Comparison of ENCODE assay signal across 8 cellular contexts in the genomic region with DNA sequence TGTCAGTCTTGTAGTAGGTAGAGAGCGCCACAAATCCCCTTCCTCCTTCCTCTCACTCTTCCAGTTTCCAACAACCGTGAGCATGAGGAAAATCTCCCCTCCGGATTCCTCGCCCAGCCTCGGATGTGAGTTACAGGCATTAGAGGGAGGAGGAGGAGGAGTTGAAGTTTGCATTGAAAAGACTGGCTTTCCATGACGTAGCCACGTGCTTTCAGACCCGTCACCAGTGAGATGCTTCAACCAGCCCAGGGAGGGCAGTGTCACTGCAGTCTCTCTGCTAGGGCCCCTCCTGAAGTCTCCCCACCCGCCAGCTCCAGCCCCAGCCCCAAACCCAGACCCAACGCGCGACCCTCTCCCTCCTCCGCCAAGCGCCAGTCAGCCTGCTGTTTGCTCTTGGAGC. TPM values are rescaled to one million over a fixed set of nuclear protein-coding genes. Genes with fewer than 3 reads are reported as not detected.
DNase-seq lines count a peak whose midpoint lies in the region; ATAC-seq lines count a peak whose summit lies in the region.

No MANE protein-coding gene starts in this region.

- H2BK12ac ChIP-seq in mesenchymal stem cell (ENCODE audit: low read length in 2 of 2): no peak overlapping the region

- no peak overlapping the region for H4K91ac ChIP-seq in mesenchymal stem cell (ENCODE audit: low read length)

- peaks cover 7% of the 10 kb centered on the region; the same call in 1 of the 2 replicates for H3F3A ChIP-seq in GM23248 (ENCODE audit: insufficient read depth)

- H3K14ac ChIP-seq in mesenchymal stem cell (ENCODE audit: low read length in 2 of 2): no peak overlapping the region

- H3K4ac ChIP-seq in mesenchymal stem cell (ENCODE audit: low read depth in 1 of 2, low read length in 2 of 2): no peak overlapping the region

- no peaks in the 10 kb centered on the region for H3K79me1 ChIP-seq in mesenchymal stem cell (replicated peaks; ENCODE audit: low read length, poor library complexity, severe bottlenecking)

- H3K79me2 ChIP-seq in GM23248 (ENCODE audit: insufficient read depth): no peaks in the 10 kb centered on the region

- H4K8ac ChIP-seq in mesenchymal stem cell (ENCODE audit: low read length): no peak overlapping the region

- H3K27ac ChIP-seq in GM23248: no peak overlapping the region
- no peak overlapping the region for H3K27ac ChIP-seq in mesenchymal stem cell (ENCODE audit: low read length, poor library complexity, severe bottlenecking)
- H3K27ac ChIP-seq in temporal lobe (ENCODE audit: low read depth, low read length): peak overlapping the region; percentile 23

- no peaks in the 10 kb centered on the region for H4K20me1 ChIP-seq in GM23248 (ENCODE audit: insufficient read depth)

- in situ Hi-C loops in ACHN (cut with HindIII; ENCODE audit: low pct_ligation_motif_present, low pct_unique_long_range_greater_than_20kb, low sequenced_read_pairs): no loop called here
- in situ Hi-C loops in GM23248 (cut with MboI): no loop called here

- peaks cover 24% of the 10 kb centered on the region for H3K4me1 Mint-ChIP-seq in T-helper 17 cell

- H3K18ac ChIP-seq in mesenchymal stem cell (ENCODE audit: low read depth in 1 of 2, low read length in 2 of 2): peak overlapping the region in 1 of 2 experiments; percentile 34

- H3K36me3 ChIP-seq in GM23248 (ENCODE audit: low read depth): no peaks in the 10 kb centered on the region
- peaks cover 0 to 4% of the 10 kb centered on the region in 2 experiments for H3K36me3 ChIP-seq in mesenchymal stem cell (ENCODE audit: control insufficient read depth in 1 of 2, insufficient read depth in 2 of 2, low read depth in 1 of 2, low read length in 2 of 2)

- no peak overlapping the region for H3K27ac Mint-ChIP-seq in T-helper 17 cell

- no peak overlapping the region for H2BK120ac ChIP-seq in mesenchymal stem cell (ENCODE audit: low read depth, low read length)

- H3K36me3 Mint-ChIP-seq in T-helper 17 cell (ENCODE audit: low read depth): peaks cover 5% of the 10 kb centered on the region

- H3K9me3 ChIP-seq in GM23248 (ENCODE audit: low read depth) (no peaks in the 10 kb centered on the region), T-helper 17 cell (ENCODE audit: control insufficient read depth, low read length, poor library complexity, severe bottlenecking) (no peaks in the 10 kb centered on the region), mesenchymal stem cell (ENCODE audit: control insufficient read depth, low read length) (no peaks in the 10 kb centered on the region)

- peak overlapping the region; percentile 74 for H3K4me3 Mint-ChIP-seq in T-helper 17 cell

- H2AFZ ChIP-seq in GM23248 (peak overlapping the region; percentile 50), mesenchymal stem cell (ENCODE audit: low read depth, low read length) (peak overlapping the region; percentile 46)

- peak; percentile 62 for ATAC-seq in T-helper 17 cell
- ATAC-seq in GM21515 (IDR thresholded peaks at IDR 0.05; ENCODE audit: unreplicated experiment): no peak

- no peak overlapping the region for H2BK15ac ChIP-seq in mesenchymal stem cell (ENCODE audit: low read depth, poor library complexity, severe bottlenecking)

- H2BK5ac ChIP-seq in mesenchymal stem cell (ENCODE audit: low read depth, low read length, poor library complexity, severe bottlenecking): no peak overlapping the region

- no peak overlapping the region for H2AK5ac ChIP-seq in mesenchymal stem cell (ENCODE audit: low read length, severe bottlenecking)

- H3K4me2 ChIP-seq in GM23248 (ENCODE audit: unreplicated experiment) (peak overlapping the region; percentile 36), mesenchymal stem cell (ENCODE audit: low read length, poor library complexity, severe bottlenecking) (peak overlapping the region; percentile 31)

- WGBS in GM23248 (ENCODE audit: low coverage in 1 of 2, low lambda C conversion rate in 2 of 2, missing lambda C conversion rate in 2 of 2), 2 experiments: 1 to 3% methylated on average over 14 of the region's 14 CpGs
- WGBS in mesenchymal stem cell: 3% methylated on average over 8 of the region's 14 CpGs

- H3K23ac ChIP-seq in mesenchymal stem cell (ENCODE audit: low read length in 2 of 2): no peak overlapping the region

- no peak overlapping the region for H3K9ac ChIP-seq in GM23248
- peak overlapping the region; percentile 90 for H3K9ac ChIP-seq in mesenchymal stem cell (ENCODE audit: low read length)

- DNase-seq in ACHN: peak; percentile 31
- DNase-seq in GM23248: peak; percentile 62
- no peak for DNase-seq in T-helper 17 cell
- DNase-seq in effector CD4-positive, alpha-beta T cell: peak; percentile 7
- DNase-seq in mesenchymal stem cell: peak; percentile 74
- no peak for DNase-seq in H4 (ENCODE audit: low spot score)

- peak overlapping the region; percentile 54; the same call in 1 of the 2 replicates for H3K4me3 ChIP-seq in GM23248
- H3K4me3 ChIP-seq in mesenchymal stem cell (ENCODE audit: insufficient read depth in 1 of 2, low read depth in 1 of 2, low read length in 2 of 2): peak overlapping the region in 1 of 2 experiments; percentile 74

- peaks cover 46% of the 10 kb centered on the region for H3K27me3 ChIP-seq in GM23248 (replicated peaks; ENCODE audit: insufficient read depth)
- H3K27me3 ChIP-seq in mesenchymal stem cell (ENCODE audit: control insufficient read depth in 1 of 2, insufficient read depth in 1 of 2, low read length in 2 of 2): peaks cover 3 to 48% of the 10 kb centered on the region in 2 experiments

- H3K4me1 ChIP-seq in GM23248 (ENCODE audit: insufficient read depth) (peaks cover 4% of the 10 kb centered on the region; the same call in 1 of the 2 replicates), mesenchymal stem cell (ENCODE audit: control insufficient read depth, insufficient read depth, low read depth, low read length) (peaks cover 17% of the 10 kb centered on the region)

- H3K9me2 ChIP-seq in GM23248 (ENCODE audit: insufficient read depth): no peaks in the 10 kb centered on the region

- H3K27me3 Mint-ChIP-seq in T-helper 17 cell: peaks cover 70% of the 10 kb centered on the region

RNA-seq across cellular contexts. Expression of a gene that starts 0.4 kb away (rescaled TPM):
- under 0.01 TPM in 1 of 2 replicates, not detected in the other for total RNA-seq in GM23248 (2014; rRNA removed; shearing (Covaris generic))
- polyA plus RNA-seq in GM23248 (2016; fragmentation: Nextera tagmentation; extraction: Ambion mirVana): 1.3 and 1.9 TPM in 2 replicates
- not detected for total RNA-seq in T-helper 17 cell
- polyA plus RNA-seq in mesenchymal stem cell (2013, experiment 1 of 2): 0.12 TPM
- 0.15 TPM for polyA plus RNA-seq in mesenchymal stem cell (2013, experiment 2 of 2)
- total RNA-seq in temporal lobe: 49.9 TPM
- 1.0 TPM in 1 of 2 replicates, not detected in the other for total RNA-seq in H4 (2014; rRNA removed; shearing (Covaris generic))

Comparison
In these comparisons a context has a peak if more than half of its experiments do, and no peak if none do; other contexts are left out.
1. DNase-seq: peak in ACHN (single experiment), GM23248 (single experiment), effector CD4-positive, alpha-beta T cell (single experiment) and mesenchymal stem cell (single experiment); none in T-helper 17 cell (0 of 3) and H4 (single experiment).
2. RNA of a gene that starts 0.4 kb away (total RNA-seq): 49.9 TPM in temporal lobe (single experiment); 1.0 TPM in H4, under 0.01 TPM in GM23248 and not detected in T-helper 17 cell; every median in the first group is over 10 times any median in the second.